20 cellular contexts compared by ENCODE assay signal in the genomic region with DNA sequence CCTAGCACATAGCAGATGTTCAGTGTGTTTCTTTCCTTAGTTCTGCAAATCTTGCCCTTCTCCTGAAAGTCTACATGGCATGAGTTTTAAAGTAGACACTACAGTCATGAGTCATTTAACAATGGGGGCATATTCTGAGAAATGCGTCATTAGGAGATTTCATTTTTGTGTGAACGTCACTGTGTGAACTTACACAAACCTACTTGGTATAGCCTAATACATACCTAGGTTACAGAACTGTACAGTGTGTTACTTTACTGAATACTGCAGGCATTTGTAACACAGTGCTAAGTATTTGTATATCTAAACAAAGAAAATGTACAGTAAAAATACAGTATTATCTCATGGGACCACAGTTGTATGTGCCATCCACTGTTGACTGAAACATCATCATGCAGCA. TPM values are rescaled to one million over a fixed set of nuclear protein-coding genes. Genes with fewer than 3 reads are reported as not detected.
DNase-seq lines count a peak whose midpoint lies in the region; ATAC-seq and TF ChIP-seq lines count a peak whose summit lies in the region.
"Had no signal": no experiment of that assay in that cellular context is flagged by ENCODE, and none has a peak within 500 bp of the region (broad histone marks: within the 10 kb centered on the region; RNA-seq: fewer than 3 reads in every experiment).

No MANE protein-coding gene starts in this region.

- no peaks in the 10 kb centered on the region for H3K9me3 ChIP-seq in CD8-positive, alpha-beta memory T cell (ENCODE audit: low read length)
- no peaks in the 10 kb centered on the region for H3K9me3 ChIP-seq in gastrocnemius medialis
- H3K9me3 ChIP-seq: ascending aorta, left ventricle myocardium inferior, upper lobe of left lung had no signal

- H3K9me3 Mint-ChIP-seq in natural killer cell treated with Interleukin-12 subunit alpha and Interleukin-12 subunit beta and Interleukin-15 and Interleukin-18, amount 100 ng/mL, for 72 hours: no peaks in the 10 kb centered on the region
- no peaks in the 10 kb centered on the region for H3K9me3 Mint-ChIP-seq in natural killer cell
- no peaks in the 10 kb centered on the region for H3K9me3 Mint-ChIP-seq in CD8-positive, alpha-beta memory T cell
- H3K9me3 Mint-ChIP-seq: WTC11 had no signal

- POLR2A ChIA-PET in CD8-positive, alpha-beta memory T cell (lab: Charles Lee): no interaction called here

- ATAC-seq in natural killer cell treated with Interleukin-12 subunit alpha and Interleukin-12 subunit beta and Interleukin-15 and Interleukin-18, amount 100 ng/mL, for 72 hours: peak in 1 of 2 donors; percentile 85
- no peak for ATAC-seq in natural killer cell
- no peak for ATAC-seq in gastrocnemius medialis
- ATAC-seq: right cardiac atrium, WTC11 had no signal

- no peak for TF ChIP-seq CTCF in natural killer cell (IDR thresholded peaks at IDR 0.05)
- TF ChIP-seq CTCF in gastrocnemius medialis (IDR thresholded peaks at IDR 0.05 in 4 of 5, conservative IDR thresholded peaks at IDR 0.05 in 1 of 5): no peak

- TF ChIP-seq POLR2A in gastrocnemius medialis (IDR thresholded peaks at IDR 0.05): no peak

- no peak overlapping the region for H3K4me3 ChIP-seq in CD8-positive, alpha-beta memory T cell (ENCODE audit: low read length)
- no peak overlapping the region for H3K4me3 ChIP-seq in gastrocnemius medialis
- H3K4me3 ChIP-seq: ascending aorta, left ventricle myocardium inferior, upper lobe of left lung had no signal

- no peaks in the 10 kb centered on the region for H3K27me3 Mint-ChIP-seq in natural killer cell treated with Interleukin-12 subunit alpha and Interleukin-12 subunit beta and Interleukin-15 and Interleukin-18, amount 100 ng/mL, for 72 hours
- H3K27me3 Mint-ChIP-seq in natural killer cell (ENCODE audit: low read depth in 2 of 2): no peaks in the 10 kb centered on the region
- no peaks in the 10 kb centered on the region for H3K27me3 Mint-ChIP-seq in CD8-positive, alpha-beta memory T cell

- no peak overlapping the region for H3K27ac Mint-ChIP-seq in natural killer cell treated with Interleukin-12 subunit alpha and Interleukin-12 subunit beta and Interleukin-15 and Interleukin-18, amount 100 ng/mL, for 72 hours
- H3K27ac Mint-ChIP-seq in natural killer cell: no peak overlapping the region
- H3K27ac Mint-ChIP-seq in CD8-positive, alpha-beta memory T cell: no peak overlapping the region
- H3K27ac Mint-ChIP-seq: WTC11 had no signal

- no peak overlapping the region for H3K27ac ChIP-seq in CD8-positive, alpha-beta memory T cell (ENCODE audit: low read depth, low read length)
- no peak overlapping the region for H3K27ac ChIP-seq in gastrocnemius medialis
- H3K27ac ChIP-seq: ascending aorta, left ventricle myocardium inferior, upper lobe of left lung had no signal

- no peaks in the 10 kb centered on the region for H3K27me3 ChIP-seq in CD8-positive, alpha-beta memory T cell (ENCODE audit: insufficient read depth, low read length, poor library complexity, severe bottlenecking)
- no peaks in the 10 kb centered on the region for H3K27me3 ChIP-seq in gastrocnemius medialis
- H3K27me3 ChIP-seq: ascending aorta, upper lobe of left lung had no signal

- H3K4me1 ChIP-seq in CD8-positive, alpha-beta memory T cell (ENCODE audit: insufficient read depth, low read length): no peaks in the 10 kb centered on the region
- peaks cover 0 to 5% of the 10 kb centered on the region in 2 donors for H3K4me1 ChIP-seq in gastrocnemius medialis
- H3K4me1 ChIP-seq: ascending aorta, left ventricle myocardium inferior, upper lobe of left lung had no signal

- CTCF ChIA-PET in CD8-positive, alpha-beta memory T cell (lab: Charles Lee): interaction anchor here (1.7 to 4.5 kb wide), 3 partner anchors 50 to 345 kb away, joined by 3 to 23 read pairs (median 5); no protein-coding TSS in a partner anchor

- H3K36me3 Mint-ChIP-seq in natural killer cell treated with Interleukin-12 subunit alpha and Interleukin-12 subunit beta and Interleukin-15 and Interleukin-18, amount 100 ng/mL, for 72 hours: peaks cover 20% of the 10 kb centered on the region
- H3K36me3 Mint-ChIP-seq in natural killer cell: peaks cover 7% of the 10 kb centered on the region
- peaks cover 12 to 41% (median 23%) of the 10 kb centered on the region in 3 donors for H3K36me3 Mint-ChIP-seq in CD8-positive, alpha-beta memory T cell

- DNase-seq in natural killer cell treated with Interleukin-12 subunit alpha and Interleukin-12 subunit beta and Interleukin-15 and Interleukin-18, amount 100 ng/mL, for 72 hours (ENCODE audit: low spot score): no peak
- DNase-seq in natural killer cell (no peak), RPMI7951 (ENCODE audit: low read depth) (peak; percentile 16), fibroblast of gingiva (ENCODE audit: low read depth) (peak; percentile 53), NCI-H345 treated with DMSO at 0.1 percent for 48 hours (lab: John Stamatoyannopoulos, UW; ENCODE audit: unreplicated experiment) (no peak), mucosa of gallbladder (ENCODE audit: low spot score) (no peak), gastrocnemius medialis (no peak)
- DNase-seq in CD8-positive, alpha-beta memory T cell: no peak
- DNase-seq: cortex of kidney; HCEC 1CT; left ventricle myocardium inferior; NCI-H1048; NCI-H526; OCI-M1; right cardiac atrium; SIG-M5; stimulated activated naive CD4-positive, alpha-beta T cell treated with Interleukin-2 at 50 U/mL for 16 hours; upper lobe of left lung had no signal

- intact Hi-C loops in natural killer cell (cut with micrococcal nuclease): no loop called here
- intact Hi-C loops in gastrocnemius medialis (cut with DNase I; ENCODE audit: low total_unique reads): no loop called here

- H3K4me1 Mint-ChIP-seq in natural killer cell treated with Interleukin-12 subunit alpha and Interleukin-12 subunit beta and Interleukin-15 and Interleukin-18, amount 100 ng/mL, for 72 hours (ENCODE audit: low read depth in 2 of 2): peaks cover 3 to 20% of the 10 kb centered on the region in 2 donors
- H3K4me1 Mint-ChIP-seq in natural killer cell: peaks cover 0 to 6% of the 10 kb centered on the region in 2 donors
- H3K4me1 Mint-ChIP-seq in CD8-positive, alpha-beta memory T cell: peaks cover 13 to 24% (median 20%) of the 10 kb centered on the region in 3 donors
- H3K4me1 Mint-ChIP-seq: WTC11 had no signal

- in situ Hi-C loops in gastrocnemius medialis (cut with MboI; ENCODE audit: low sequenced_read_pairs in 4 of 4): loop anchor here in 3 of 4 donors (5.0 to 25.0 kb wide), 3 partner anchors 57 to 692 kb away; no protein-coding TSS in a partner anchor

- peak overlapping the region; percentile 52 for H3K4me3 Mint-ChIP-seq in natural killer cell treated with Interleukin-12 subunit alpha and Interleukin-12 subunit beta and Interleukin-15 and Interleukin-18, amount 100 ng/mL, for 72 hours
- H3K4me3 Mint-ChIP-seq in natural killer cell: no peak overlapping the region
- no peak overlapping the region for H3K4me3 Mint-ChIP-seq in CD8-positive, alpha-beta memory T cell
- H3K4me3 Mint-ChIP-seq: WTC11 had no signal

- peaks cover 6% of the 10 kb centered on the region for H3K36me3 ChIP-seq in CD8-positive, alpha-beta memory T cell (ENCODE audit: insufficient read depth, low read length)
- H3K36me3 ChIP-seq in gastrocnemius medialis: peaks cover 0 to 3% of the 10 kb centered on the region in 2 donors

RNA-seq across cellular contexts. Expression of gene TTF2, which starts 10.0 kb away (rescaled TPM):
- 100 to 1,000 TPM in 1 of 2 donors, 10 to 100 TPM in 1; 87.0 to 151 TPM for total RNA-seq in natural killer cell treated with Interleukin-12 subunit alpha and Interleukin-12 subunit beta and Interleukin-15 and Interleukin-18, amount 100 ng/mL, for 72 hours
- total RNA-seq in natural killer cell (10 to 100 TPM; 17.9 to 24.7 (median 23.9) TPM), mucosa of gallbladder (16.6 TPM), gastrocnemius medialis (10 to 100 TPM in 3 of 4 donors, 1 to 10 TPM in 1; 9.7 to 15.2 (median 12.2) TPM)
- total RNA-seq in RPMI7951 (2014; rRNA removed; shearing (Covaris generic)): 12.8 and 23.4 TPM in 2 replicates
- total RNA-seq in CD8-positive, alpha-beta memory T cell: 10 to 100 TPM; 89.0 TPM
- polyA plus RNA-seq in CD8-positive, alpha-beta memory T cell: 11.7 TPM

RNA-seq across cellular contexts. Expression of gene TRIM45, which starts 51.4 kb away (rescaled TPM):
- total RNA-seq in natural killer cell treated with Interleukin-12 subunit alpha and Interleukin-12 subunit beta and Interleukin-15 and Interleukin-18, amount 100 ng/mL, for 72 hours: 1 to 10 TPM in 1 of 2 donors, under 1 TPM in 1; 0.86 to 1.6 TPM
- 1 to 10 TPM in 1 of 3 donors, under 1 TPM in 2; 0.33 to 1.2 (median 0.77) TPM for total RNA-seq in natural killer cell
- total RNA-seq in RPMI7951 (2014; rRNA removed; shearing (Covaris generic)): 3.3 and 3.6 TPM in 2 replicates
- total RNA-seq in CD8-positive, alpha-beta memory T cell: 1 to 10 TPM in 1 of 2 experiments, under 1 TPM in 1; 0.84 to 1.3 TPM
- polyA plus RNA-seq in CD8-positive, alpha-beta memory T cell: 0.06 TPM
- 7.2 TPM for total RNA-seq in mucosa of gallbladder
- 1 to 10 TPM; 2.4 to 9.4 (median 5.2) TPM for total RNA-seq in gastrocnemius medialis

Comparison
In these comparisons a context has a peak if more than half of its experiments do, and no peak if none do; other contexts are left out.
1. DNase-seq: peak in RPMI7951 (single experiment) and fibroblast of gingiva (single experiment); none in natural killer cell treated with Interleukin-12 subunit alpha and Interleukin-12 subunit beta and Interleukin-15 and Interleukin-18, amount 100 ng/mL, for 72 hours (single experiment), natural killer cell (single experiment), CD8-positive, alpha-beta memory T cell (0 of 5), NCI-H345 treated with DMSO at 0.1 percent for 48 hours (single experiment), mucosa of gallbladder (single experiment) and gastrocnemius medialis (0 of 2).